Comparison of ENCODE assay signal across 8 cellular contexts in genomic region chr1:21251773-21252471, GRCh38. TPM values are rescaled to one million over a fixed set of nuclear protein-coding genes. Genes with fewer than 3 reads are reported as not detected.
DNase-seq lines count a peak whose midpoint lies in the region; ATAC-seq and TF ChIP-seq lines count a peak whose summit lies in the region.

No MANE protein-coding gene starts in this region.

- DNase-seq in A172 (ENCODE audit: low spot score): peak; percentile 84
- peak; percentile 91 for DNase-seq in HT-29 (ENCODE audit: low spot score)
- peak; percentile 90 for DNase-seq in astrocyte of the cerebellum (ENCODE audit: low read depth)
- peak; percentile 34 to 76 for DNase-seq in left colon
- DNase-seq in stromal cell of bone marrow (ENCODE audit: low read depth): peak; percentile 96
- DNase-seq in COR-L47 (lab: John Stamatoyannopoulos, UW): no peak
- no peak for DNase-seq in NCI-H446 treated with DMSO at 0.1 percent for 48 hours (lab: John Stamatoyannopoulos, UW)

- TF ChIP-seq CTCF in astrocyte of the cerebellum (IDR thresholded peaks at IDR 0.05; ENCODE audit: low read depth, low read length, missing control alignments): no peak

- in situ Hi-C loops in astrocyte of the cerebellum (cut with HindIII; ENCODE audit: low sequenced_read_pairs): no loop called here

- ATAC-seq in left colon (peak; percentile 85), GM18505 (IDR thresholded peaks at IDR 0.05; ENCODE audit: unreplicated experiment) (no peak)

- no peak for TF ChIP-seq POLR2A in GM18505 (IDR thresholded peaks at IDR 0.05; ENCODE audit: borderline replicate concordance, extremely low read depth, insufficient read depth, insufficient read length)

- intact Hi-C loops in left colon (cut with DNase I, micrococcal nuclease): loop anchor here (5.0 kb wide), 2 partner anchors 90 to 115 kb away; no protein-coding TSS in a partner anchor

- H3K4me3 ChIP-seq in astrocyte of the cerebellum (ENCODE audit: low read depth, low read length): no peak overlapping the region

RNA-seq across cellular contexts. Expression of gene ECE1, which starts 38.3 kb away (rescaled TPM):
- 65.8 and 66.3 TPM in 2 replicates for total RNA-seq in A172 (2014; rRNA removed; shearing (Covaris generic))
- total RNA-seq in HT-29 (2014; rRNA removed; shearing (Covaris generic)): 71.6 and 77.6 TPM in 2 replicates
- 100 to 1,000 TPM; 110 to 165 TPM for total RNA-seq in left colon

Comparison
In these comparisons a context has a peak if more than half of its experiments do, and no peak if none do; other contexts are left out.
1. DNase-seq: peak in A172 (single experiment), HT-29 (single experiment), astrocyte of the cerebellum (single experiment), left colon (2 of 2) and stromal cell of bone marrow (single experiment); none in COR-L47 (single experiment) and NCI-H446 treated with DMSO at 0.1 percent for 48 hours (single experiment).